ENCODE assay signal across 1 cellular context in the genomic region with DNA sequence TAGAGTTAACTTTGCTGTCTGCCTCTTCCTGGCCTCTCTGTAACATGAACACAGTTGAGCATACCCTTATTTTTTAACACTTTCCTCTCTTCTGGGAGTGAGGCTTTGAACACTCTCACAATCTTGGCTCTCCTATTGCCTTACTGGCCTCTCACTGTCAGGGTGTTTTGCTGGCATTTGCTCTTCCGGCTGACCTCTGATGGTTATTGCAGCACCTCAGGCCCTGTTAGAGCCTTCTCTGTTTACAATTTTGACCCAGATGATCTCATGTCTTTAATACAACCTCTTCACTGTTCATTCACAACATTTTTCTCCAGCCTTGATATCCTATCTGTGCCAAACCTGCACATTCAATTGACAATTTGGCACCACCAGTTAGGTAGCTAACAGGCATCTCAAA.
TF ChIP-seq lines count a peak whose summit lies in the region.

No MANE protein-coding gene starts in this region.

TF ChIP-seq in HepG2, 621 proteins besides CTCF, POLR2A, EP300 and RAD21 (continued from another document):
- TF ChIP-seq HOXA3 (CRISPR knock-in tag; IDR thresholded peaks at IDR 0.05), result no peak
- TF ChIP-seq ZNF724P (CRISPR knock-in tag; IDR thresholded peaks at IDR 0.05; ENCODE audit: borderline replicate concordance), result no peak
- TF ChIP-seq SATB2 (CRISPR knock-in tag; IDR thresholded peaks at IDR 0.05), result no peak
- TF ChIP-seq SP2 (CRISPR knock-in tag; IDR thresholded peaks at IDR 0.05), result no peak
- no peak for TF ChIP-seq ZNF720 (CRISPR knock-in tag; IDR thresholded peaks at IDR 0.05)
- TF ChIP-seq MATR3 (CRISPR knock-in tag; IDR thresholded peaks at IDR 0.05), result no peak
- TF ChIP-seq ZNF567 (CRISPR knock-in tag; IDR thresholded peaks at IDR 0.05; ENCODE audit: borderline replicate concordance), result no peak
- no peak for TF ChIP-seq ZNF660 (CRISPR knock-in tag; IDR thresholded peaks at IDR 0.05; ENCODE audit: borderline replicate concordance, low read depth)
- TF ChIP-seq ZNF777 (CRISPR knock-in tag; IDR thresholded peaks at IDR 0.05), result no peak
- TF ChIP-seq HNF1B (CRISPR knock-in tag; IDR thresholded peaks at IDR 0.05), result no peak
- TF ChIP-seq NFE2L1 (CRISPR knock-in tag; IDR thresholded peaks at IDR 0.05; ENCODE audit: borderline replicate concordance), result no peak
- TF ChIP-seq YEATS4 (CRISPR knock-in tag; IDR thresholded peaks at IDR 0.05; ENCODE audit: borderline replicate concordance), result no peak
